In genomic region chr14:34714320-34715107, GRCh38 we compare ENCODE assay signal across 8 cellular contexts. TPM values are rescaled to one million over a fixed set of nuclear protein-coding genes. Genes with fewer than 3 reads are reported as not detected.
A peak's percentile ranks its signal among the peaks of the same experiment; 100 is the strongest.
DNase-seq lines count a peak whose midpoint lies in the region; ATAC-seq and TF ChIP-seq lines count a peak whose summit lies in the region.

Gene CFL2, minus strand, starts transcription at chr14:34714593. Its CDS starts 53 bp downstream, at chr14:34714540.

- H3K4me3 Mint-ChIP-seq in activated CD4-positive, alpha-beta memory T cell treated with anti-CD3 and anti-CD28 coated beads, Interleukin-2, amount 10 ng/mL, durations not matched to agents 7 days and 5 days, result peak within 1 kb of the TSS; percentile 87

- ATAC-seq in GM19328 (IDR thresholded peaks at IDR 0.05; ENCODE audit: unreplicated experiment) (peak; percentile 79), HG03460 (IDR thresholded peaks at IDR 0.05; ENCODE audit: unreplicated experiment) (peak; percentile 88), lower lobe of right lung (peak; percentile 98 to 99)

- H3K9me3 Mint-ChIP-seq in activated CD4-positive, alpha-beta memory T cell treated with anti-CD3 and anti-CD28 coated beads, Interleukin-2, amount 10 ng/mL, durations not matched to agents 7 days and 5 days, result no peaks in the 10 kb centered on the region

- peaks cover 42% of the 10 kb centered on the region for H3K4me1 ChIP-seq in lower lobe of right lung

- peak within 1 kb of the TSS; percentile 73 for H3K27ac Mint-ChIP-seq in activated CD4-positive, alpha-beta memory T cell treated with anti-CD3 and anti-CD28 coated beads, Interleukin-2, amount 10 ng/mL, durations not matched to agents 7 days and 5 days

- no peaks in the 10 kb centered on the region for H3K27me3 ChIP-seq in lower lobe of right lung (ENCODE audit: low read depth)

- no peak for TF ChIP-seq CTCF in C4-2B (conservative IDR thresholded peaks at IDR 0.05)
- no peak for TF ChIP-seq CTCF in lower lobe of right lung (IDR thresholded peaks at IDR 0.05)

- H3K27ac ChIP-seq in C4-2B, result peak within 1 kb of the TSS; percentile 78
- peak within 1 kb of the TSS; percentile 94 for H3K27ac ChIP-seq in lower lobe of right lung

- H3K9me3 ChIP-seq in lower lobe of right lung, result no peaks in the 10 kb centered on the region

- POLR2A ChIA-PET in activated CD4-positive, alpha-beta memory T cell treated with anti-CD3 and anti-CD28 coated beads, Interleukin-2, amount 10 ng/mL, durations not matched to agents 7 days and 5 days (lab: Charles Lee), result interaction anchor here (0.8 to 3.1 kb wide), 7 partner anchors 8 to 332 kb away, joined by 3 to 17 read pairs (median 5); partner anchors contain the start of genes BAZ1A, FAM177A1, SNX6 and SRP54

- H3K36me3 Mint-ChIP-seq in activated CD4-positive, alpha-beta memory T cell treated with anti-CD3 and anti-CD28 coated beads, Interleukin-2, amount 10 ng/mL, durations not matched to agents 7 days and 5 days (ENCODE audit: low read depth), result peaks cover 25% of the 10 kb centered on the region

- intact Hi-C loops in lower lobe of right lung (cut with DNase I), result no loop called here

- H3K4me1 Mint-ChIP-seq in activated CD4-positive, alpha-beta memory T cell treated with anti-CD3 and anti-CD28 coated beads, Interleukin-2, amount 10 ng/mL, durations not matched to agents 7 days and 5 days, result peaks cover 33% of the 10 kb centered on the region

- CTCF ChIA-PET in activated CD4-positive, alpha-beta memory T cell treated with anti-CD3 and anti-CD28 coated beads, Interleukin-2, amount 10 ng/mL, durations not matched to agents 7 days and 5 days (lab: Charles Lee), result interaction anchor here (0.6 to 2.6 kb wide), 4 partner anchors 9 to 193 kb away, joined by 3 to 12 read pairs (median 3); no protein-coding TSS in a partner anchor

- H3K36me3 ChIP-seq in lower lobe of right lung, result peaks cover 19% of the 10 kb centered on the region

- peaks cover 4% of the 10 kb centered on the region for H3K27me3 Mint-ChIP-seq in activated CD4-positive, alpha-beta memory T cell treated with anti-CD3 and anti-CD28 coated beads, Interleukin-2, amount 10 ng/mL, durations not matched to agents 7 days and 5 days

- DNase-seq in NCI-H69 (lab: John Stamatoyannopoulos, UW) (peak; percentile 96), ecto neural progenitor cell (ENCODE audit: low spot score) (peak; percentile 90), lower lobe of right lung (peak; percentile 90)
- DNase-seq in activated CD4-positive, alpha-beta memory T cell treated with anti-CD3 and anti-CD28 coated beads, Interleukin-2, amount 10 ng/mL, durations not matched to agents 7 days and 5 days, result peak; percentile 70
- peak; percentile 6 to 57 (median 20) for DNase-seq in stimulated activated CD4-positive, alpha-beta T cell treated with anti-CD3 and anti-CD28 coated beads, TNF-alpha, amount 100 ng/mL, for 1 hour (ENCODE audit: low read depth in 3 of 3, low spot score in 1 of 3)

- H3K4me3 ChIP-seq in lower lobe of right lung, result peak within 1 kb of the TSS; percentile 68

RNA-seq across cellular contexts. Expression of gene CFL2, which starts in this region (rescaled TPM):
- total RNA-seq in activated CD4-positive, alpha-beta memory T cell treated with anti-CD3 and anti-CD28 coated beads, Interleukin-2, amount 10 ng/mL, durations not matched to agents 7 days and 5 days, result 1 to 10 TPM; 7.7 to 9.0 TPM
- 34.6 TPM for total RNA-seq in lower lobe of right lung

Comparison
In these comparisons a context has a peak if more than half of its experiments do, and no peak if none do; other contexts are left out.
1. Peak in every context shown above with its lines: DNase-seq, ATAC-seq, H3K4me3 ChIP-seq and H3K27ac ChIP-seq.
2. DNase-seq: peak in every context shown above with its lines; median percentile 96 in NCI-H69; 90 in ecto neural progenitor cell; 90 in lower lobe of right lung; 70 in activated CD4-positive, alpha-beta memory T cell treated with anti-CD3 and anti-CD28 coated beads, Interleukin-2, amount 10 ng/mL, durations not matched to agents 7 days and 5 days; 20 in stimulated activated CD4-positive, alpha-beta T cell treated with anti-CD3 and anti-CD28 coated beads, TNF-alpha, amount 100 ng/mL, for 1 hour.